15 cellular contexts compared by ENCODE assay signal in genomic region chr3:76487446-76487845, GRCh38.
DNase-seq lines count a peak whose midpoint lies in the region; ATAC-seq, FAIRE-seq and TF ChIP-seq lines count a peak whose summit lies in the region.
"Had no signal": no experiment of that assay in that cellular context is flagged by ENCODE, and none has a peak within 500 bp of the region (broad histone marks: within the 10 kb centered on the region; RNA-seq: fewer than 3 reads in every experiment).

No MANE protein-coding gene starts in this region.

- DNase-seq in EL (peak; percentile 7), M059J (ENCODE audit: low read depth) (peak; percentile 0), bronchial epithelial cell (ENCODE audit: low read depth) (peak; percentile 29), kidney tubule cell (ENCODE audit: low spot score) (peak; percentile 82), nucleus accumbens (lab: John Stamatoyannopoulos, UW) (no peak)
- no peak for DNase-seq in stimulated activated CD4-positive, alpha-beta T cell treated with anti-CD3 and anti-CD28 coated beads, Interleukin-15, amount 100 ng/mL, for 24 hours
- DNase-seq in stimulated activated CD4-positive, alpha-beta T cell treated with anti-CD3 and anti-CD28 coated beads, Interleukin-2, amount 100 ng/mL, for 24 hours: no peak
- DNase-seq: NCI-H1436 treated with DMSO at 0.1 percent for 48 hours, NCI-H2081 treated with DMSO at 0.1 percent for 48 hours, NCI-H526 had no signal

- TF ChIP-seq CTCF in bronchial epithelial cell (IDR thresholded peaks at IDR 0.05; ENCODE audit: insufficient read depth, low read length, severe bottlenecking): no peak

- H3K27me3 ChIP-seq in bronchial epithelial cell (ENCODE audit: control insufficient read depth, insufficient read depth, low read length): no peaks in the 10 kb centered on the region
- H3K27me3 ChIP-seq: BLaER1 treated with 17β-estradiol and CSF1 and Interleukin-3, amounts not matched to agents 10 nM and 100 nM had no signal

- no peak for ATAC-seq in GM18867 (IDR thresholded peaks at IDR 0.05; ENCODE audit: unreplicated experiment)
- ATAC-seq: Right ventricle myocardium inferior had no signal

- H3K36me3 ChIP-seq in bronchial epithelial cell (ENCODE audit: control insufficient read depth, insufficient read depth, low read length): no peaks in the 10 kb centered on the region
- H3K36me3 ChIP-seq: HAP-1 had no signal

- no peak overlapping the region for H3K4me3 ChIP-seq in bronchial epithelial cell (ENCODE audit: low read depth, low read length)
- H3K4me3 ChIP-seq: BLaER1 treated with 17β-estradiol and CSF1 and Interleukin-3, amounts not matched to agents 10 nM and 100 nM; HAP-1; SK-N-MC had no signal

- FAIRE-seq in bronchial epithelial cell (lab: Jason Lieb, UNC): no peak

Comparison
In these comparisons a context has a peak if more than half of its experiments do, and no peak if none do; other contexts are left out.
1. DNase-seq: peak in EL (single experiment), M059J (single experiment), bronchial epithelial cell (single experiment) and kidney tubule cell (single experiment); none in stimulated activated CD4-positive, alpha-beta T cell treated with anti-CD3 and anti-CD28 coated beads, Interleukin-15, amount 100 ng/mL, for 24 hours (single experiment), nucleus accumbens (0 of 56) and stimulated activated CD4-positive, alpha-beta T cell treated with anti-CD3 and anti-CD28 coated beads, Interleukin-2, amount 100 ng/mL, for 24 hours (0 of 2).